In genomic region chr16:13835357-13835756, GRCh38 we compare ENCODE assay signal across 18 cellular contexts.
"Had no signal": no experiment of that assay in that cellular context is flagged by ENCODE, and none has a peak within 500 bp of the region (broad histone marks: within the 10 kb centered on the region; RNA-seq: fewer than 3 reads in every experiment).

No MANE protein-coding gene starts in this region.

- H3K4me3 ChIP-seq: gastrocnemius medialis, heart right ventricle, psoas muscle, right atrium auricular region, sigmoid colon, stomach had no signal

- DNase-seq: effector memory CD4-positive, alpha-beta T cell; gastrocnemius medialis; heart right ventricle; kidney glomerular epithelial cell; mesendoderm; naive thymus-derived CD4-positive, alpha-beta T cell; nephron progenitor cell; psoas muscle; sigmoid colon; small intestine; stimulated activated CD4-positive, alpha-beta T cell treated with anti-CD3 and anti-CD28 coated beads, Interleukin-12 subunit alpha, Interleukin-12 subunit beta, amount 100 ng/mL, for 4 hours; stimulated activated naive CD4-positive, alpha-beta T cell; stomach; substantia nigra; trophoblast cell had no signal

- H3K4me3 Mint-ChIP-seq: naive thymus-derived CD4-positive, alpha-beta T cell; nephron progenitor cell had no signal

- H3K9me3 Mint-ChIP-seq: nephron progenitor cell had no signal

- H3K27ac ChIP-seq: gastrocnemius medialis, heart right ventricle, psoas muscle, right atrium auricular region, sigmoid colon, stomach had no signal

- H3K27ac Mint-ChIP-seq: naive thymus-derived CD4-positive, alpha-beta T cell; nephron progenitor cell had no signal

- H3K9me3 ChIP-seq: gastrocnemius medialis, heart right ventricle, psoas muscle, right atrium auricular region, sigmoid colon, stomach had no signal

- H3K4me1 Mint-ChIP-seq: nephron progenitor cell had no signal

- H3K36me3 ChIP-seq: gastrocnemius medialis, heart right ventricle, right atrium auricular region, sigmoid colon, stomach had no signal

- FAIRE-seq: islet of Langerhans, small intestine had no signal

- H3K4me1 ChIP-seq: gastrocnemius medialis, psoas muscle, right atrium auricular region, sigmoid colon, stomach had no signal

- H3K36me3 Mint-ChIP-seq: naive thymus-derived CD4-positive, alpha-beta T cell had no signal

- H3K27me3 ChIP-seq: gastrocnemius medialis, right atrium auricular region, sigmoid colon had no signal

- ATAC-seq: esophagus mucosa; gastrocnemius medialis; heart right ventricle; naive thymus-derived CD4-positive, alpha-beta T cell; psoas muscle had no signal
